Comparison of ENCODE assay signal across 12 cellular contexts in the genomic region with DNA sequence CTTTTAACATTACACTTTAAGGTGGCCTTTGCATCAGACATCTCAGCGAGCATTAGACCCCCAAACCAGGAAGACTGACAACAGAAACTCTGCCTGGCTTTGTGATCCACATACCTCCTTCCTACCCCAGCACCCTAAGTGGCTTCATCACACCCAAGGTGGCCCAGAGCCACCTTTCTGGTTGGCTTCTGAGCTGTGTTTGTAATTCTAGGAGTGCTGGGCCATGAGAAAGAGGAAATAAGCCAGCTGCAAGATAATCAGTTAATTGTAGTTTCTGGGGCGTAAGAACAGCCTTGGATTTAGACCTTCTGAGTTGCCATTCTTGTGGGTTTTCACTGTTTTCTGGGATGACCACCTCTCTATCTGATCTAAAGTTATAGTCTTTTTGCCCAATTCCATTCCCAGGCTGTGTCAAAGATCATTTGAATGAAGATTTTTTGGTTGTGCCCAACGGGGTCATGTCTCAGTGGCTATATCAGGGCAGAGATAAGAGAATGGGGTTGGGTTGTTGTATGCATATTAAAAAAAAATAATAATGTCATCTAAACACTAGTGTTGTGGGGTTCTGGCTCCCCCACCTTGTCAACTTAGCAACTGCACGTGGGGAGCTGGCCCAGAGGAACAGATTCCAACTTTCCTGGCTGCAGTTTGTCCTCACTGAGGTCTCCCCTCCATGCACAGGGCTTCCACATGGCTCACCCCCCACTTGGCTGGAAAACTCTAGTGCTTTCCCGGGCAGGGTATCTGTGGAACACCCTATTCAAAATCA.
DNase-seq lines count a peak whose midpoint lies in the region; ATAC-seq and TF ChIP-seq lines count a peak whose summit lies in the region.
"Had no signal": no experiment of that assay in that cellular context is flagged by ENCODE, and none has a peak within 500 bp of the region (broad histone marks: within the 10 kb centered on the region; RNA-seq: fewer than 3 reads in every experiment).

No MANE protein-coding gene starts in this region.

- H3K4me3 Mint-ChIP-seq in effector memory CD8-positive, alpha-beta T cell = no peak overlapping the region
- no peak overlapping the region for H3K4me3 Mint-ChIP-seq in T-helper 17 cell
- no peak overlapping the region for H3K4me3 Mint-ChIP-seq in activated naive CD4-positive, alpha-beta T cell treated with anti-CD3 and anti-CD28 coated beads, Interleukin-2, amount 10 ng/mL, durations not matched to agents 7 days and 5 days
- H3K4me3 Mint-ChIP-seq: natural killer cell treated with Interleukin-12 subunit alpha and Interleukin-12 subunit beta and Interleukin-15 and Interleukin-18, amount 100 ng/mL, for 72 hours had no signal

- no peak overlapping the region for H3K4me3 ChIP-seq in AG09309 (ENCODE audit: control insufficient read depth, low read depth, low read length)
- H3K4me3 ChIP-seq in H7 (ENCODE audit: insufficient read depth, low read depth, low read length) = no peak overlapping the region
- H3K4me3 ChIP-seq: thoracic aorta had no signal

- no peaks in the 10 kb centered on the region for H3K9me3 ChIP-seq in T-helper 17 cell (ENCODE audit: control insufficient read depth, low read length, poor library complexity, severe bottlenecking)
- H3K9me3 ChIP-seq: thoracic aorta had no signal

- H3K4me1 Mint-ChIP-seq in effector memory CD8-positive, alpha-beta T cell (ENCODE audit: low read depth in 2 of 2) = no peaks in the 10 kb centered on the region
- H3K4me1 Mint-ChIP-seq in T-helper 17 cell = no peaks in the 10 kb centered on the region
- H3K4me1 Mint-ChIP-seq in activated naive CD4-positive, alpha-beta T cell treated with anti-CD3 and anti-CD28 coated beads, Interleukin-2, amount 10 ng/mL, durations not matched to agents 7 days and 5 days = no peaks in the 10 kb centered on the region

- no peaks in the 10 kb centered on the region for H3K36me3 ChIP-seq in H7 (replicated peaks; ENCODE audit: control insufficient read depth, insufficient read depth, low read length)
- H3K36me3 ChIP-seq: thoracic aorta had no signal

- no peak for ATAC-seq in effector memory CD8-positive, alpha-beta T cell (replicated peaks)
- ATAC-seq in T-helper 17 cell = no peak
- no peak for ATAC-seq in stimulated activated naive CD8-positive, alpha-beta T cell treated with anti-CD3 and anti-CD28 coated beads, Interleukin-15, Interleukin-2, amounts not matched to agents 100 U/mL and 50 U/mL, for 24 hours
- ATAC-seq: natural killer cell treated with Interleukin-12 subunit alpha and Interleukin-12 subunit beta and Interleukin-15 and Interleukin-18, amount 100 ng/mL, for 72 hours had no signal

- H3K36me3 Mint-ChIP-seq in effector memory CD8-positive, alpha-beta T cell (ENCODE audit: insufficient read depth) = no peaks in the 10 kb centered on the region
- no peaks in the 10 kb centered on the region for H3K36me3 Mint-ChIP-seq in T-helper 17 cell (ENCODE audit: low read depth)
- H3K36me3 Mint-ChIP-seq in activated naive CD4-positive, alpha-beta T cell treated with anti-CD3 and anti-CD28 coated beads, Interleukin-2, amount 10 ng/mL, durations not matched to agents 7 days and 5 days = no peaks in the 10 kb centered on the region
- H3K36me3 Mint-ChIP-seq: natural killer cell treated with Interleukin-12 subunit alpha and Interleukin-12 subunit beta and Interleukin-15 and Interleukin-18, amount 100 ng/mL, for 72 hours had no signal

- H3K27me3 ChIP-seq in H7 (ENCODE audit: control insufficient read depth, insufficient read depth, low read length) = no peaks in the 10 kb centered on the region

- H3K27me3 Mint-ChIP-seq in effector memory CD8-positive, alpha-beta T cell = no peaks in the 10 kb centered on the region
- no peaks in the 10 kb centered on the region for H3K27me3 Mint-ChIP-seq in T-helper 17 cell
- H3K27me3 Mint-ChIP-seq in activated naive CD4-positive, alpha-beta T cell treated with anti-CD3 and anti-CD28 coated beads, Interleukin-2, amount 10 ng/mL, durations not matched to agents 7 days and 5 days = no peaks in the 10 kb centered on the region

- peak; percentile 81 for TF ChIP-seq CTCF in AG09309 (IDR thresholded peaks at IDR 0.05; ENCODE audit: control insufficient read depth, insufficient read depth, low read depth, low read length, missing control alignments)

- peaks cover 0 to 3% of the 10 kb centered on the region in 2 donors for H3K9me3 Mint-ChIP-seq in effector memory CD8-positive, alpha-beta T cell
- no peaks in the 10 kb centered on the region for H3K9me3 Mint-ChIP-seq in activated naive CD4-positive, alpha-beta T cell treated with anti-CD3 and anti-CD28 coated beads, Interleukin-2, amount 10 ng/mL, durations not matched to agents 7 days and 5 days
- H3K9me3 Mint-ChIP-seq: natural killer cell treated with Interleukin-12 subunit alpha and Interleukin-12 subunit beta and Interleukin-15 and Interleukin-18, amount 100 ng/mL, for 72 hours had no signal

- CTCF ChIA-PET in activated naive CD4-positive, alpha-beta T cell treated with anti-CD3 and anti-CD28 coated beads, Interleukin-2, amount 10 ng/mL, durations not matched to agents 7 days and 5 days (lab: Charles Lee) = no interaction called here

- DNase-seq in AG09309 (ENCODE audit: low read depth) = no peak
- peak; percentile 66 for DNase-seq in H7
- DNase-seq in astrocyte of the hippocampus (ENCODE audit: low read depth, low spot score) = peak; percentile 53
- DNase-seq in kidney tubule cell (ENCODE audit: low spot score) = peak; percentile 14
- no peak for DNase-seq in effector memory CD8-positive, alpha-beta T cell
- DNase-seq in T-helper 17 cell = no peak
- no peak for DNase-seq in activated naive CD4-positive, alpha-beta T cell treated with anti-CD3 and anti-CD28 coated beads, Interleukin-2, amount 10 ng/mL, durations not matched to agents 7 days and 5 days
- no peak for DNase-seq in stimulated activated naive CD8-positive, alpha-beta T cell treated with anti-CD3 and anti-CD28 coated beads, Interleukin-15, Interleukin-2, amounts not matched to agents 100 U/mL and 50 U/mL, for 24 hours
- DNase-seq: activated gamma-delta T cell, NCI-H1092 treated with DMSO at 0.1 percent for 48 hours had no signal

- H3K27ac Mint-ChIP-seq in effector memory CD8-positive, alpha-beta T cell = no peak overlapping the region
- H3K27ac Mint-ChIP-seq in T-helper 17 cell = no peak overlapping the region
- H3K27ac Mint-ChIP-seq in activated naive CD4-positive, alpha-beta T cell treated with anti-CD3 and anti-CD28 coated beads, Interleukin-2, amount 10 ng/mL, durations not matched to agents 7 days and 5 days = no peak overlapping the region
- H3K27ac Mint-ChIP-seq: natural killer cell treated with Interleukin-12 subunit alpha and Interleukin-12 subunit beta and Interleukin-15 and Interleukin-18, amount 100 ng/mL, for 72 hours had no signal

Comparison
In these comparisons a context has a peak if more than half of its experiments do, and no peak if none do; other contexts are left out.
1. DNase-seq: peak in H7 (single experiment), astrocyte of the hippocampus (single experiment) and kidney tubule cell (single experiment); none in AG09309 (single experiment), effector memory CD8-positive, alpha-beta T cell (0 of 3), T-helper 17 cell (0 of 3), activated naive CD4-positive, alpha-beta T cell treated with anti-CD3 and anti-CD28 coated beads, Interleukin-2, amount 10 ng/mL, durations not matched to agents 7 days and 5 days (single experiment) and stimulated activated naive CD8-positive, alpha-beta T cell treated with anti-CD3 and anti-CD28 coated beads, Interleukin-15, Interleukin-2, amounts not matched to agents 100 U/mL and 50 U/mL, for 24 hours (single experiment).